In the genomic region with DNA sequence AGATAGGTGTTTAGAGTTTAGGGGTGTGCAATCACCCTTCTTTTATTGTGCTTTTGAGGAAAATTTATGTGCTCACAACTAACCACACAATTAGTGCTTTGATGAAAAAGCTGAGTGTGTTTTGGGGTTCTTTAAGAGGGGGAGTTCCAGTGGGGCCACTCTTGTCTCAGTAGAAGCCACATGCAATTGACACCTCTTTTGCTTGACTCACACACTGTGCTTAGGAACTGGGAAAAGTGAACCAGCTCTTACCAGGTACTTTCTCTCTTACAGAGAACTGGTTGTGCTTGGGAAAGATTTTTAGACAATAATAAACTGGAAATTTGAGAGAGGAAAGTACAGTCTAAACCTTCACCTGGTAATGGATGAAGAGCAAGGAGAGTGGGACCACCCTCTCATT, we compare ENCODE assay signal across 20 cellular contexts.
"Had no signal": no experiment of that assay in that cellular context is flagged by ENCODE, and none has a peak within 500 bp of the region (broad histone marks: within the 10 kb centered on the region; RNA-seq: fewer than 3 reads in every experiment).

No MANE protein-coding gene starts in this region.

- DNase-seq: IMR-90, Karpas-422, KG1, MG63, NCI-H1092, NCI-H1105 treated with DMSO at 0.1 percent for 48 hours, NCI-H1417 treated with DMSO at 0.1 percent for 48 hours, NCI-H146, NCI-H1694 treated with DMSO at 0.1 percent for 48 hours, NCI-H1930, NCI-H2081, NCI-H2107, NCI-H2227 treated with DMSO at 0.1 percent for 48 hours, NCI-H524, NCI-H526 treated with DMSO at 0.1 percent for 48 hours, NCI-H748 treated with DMSO at 0.1 percent for 48 hours, Right ventricle myocardium superior, RPMI8226, SIG-M5 had no signal

- ATAC-seq: HepG2 had no signal
